8 cellular contexts compared by ENCODE assay signal in genomic region chr19:32570081-32570785, GRCh38. TPM values are rescaled to one million over a fixed set of nuclear protein-coding genes. Genes with fewer than 3 reads are reported as not detected.
DNase-seq lines count a peak whose midpoint lies in the region; ATAC-seq and TF ChIP-seq lines count a peak whose summit lies in the region.

No MANE protein-coding gene starts in this region.

- H3K9ac ChIP-seq in adipocyte (ENCODE audit: low read length): no peak overlapping the region

- peak overlapping the region; percentile 44 for H3K4me3 ChIP-seq in adipocyte (ENCODE audit: low read length)

- H3K9me3 ChIP-seq in adipocyte (ENCODE audit: control insufficient read depth, low read length): no peaks in the 10 kb centered on the region

- H3K27ac ChIP-seq in RWPE1: no peak overlapping the region

- TF ChIP-seq CTCF in RWPE1 (conservative IDR thresholded peaks at IDR 0.05; ENCODE audit: low read depth): peak; percentile 73

- no peaks in the 10 kb centered on the region for H3K36me3 ChIP-seq in adipocyte (ENCODE audit: control insufficient read depth, insufficient read depth, low read length, severe bottlenecking)

- POLR2A ChIA-PET in RWPE1 (lab: Yijun Ruan, JAX; ENCODE audit: low non-redundant PET): no interaction called here

- intact Hi-C loops in left ventricle myocardium superior (cut with micrococcal nuclease): no loop called here

- CTCF ChIA-PET in RWPE1 (lab: Yijun Ruan, JAX): interaction anchor here (0.6 to 1.6 kb wide), 12 partner anchors 9 to 1903 kb away, joined by 3 to 7 read pairs (median 3); no protein-coding TSS in a partner anchor

- in situ Hi-C loops in G401 (cut with HindIII; ENCODE audit: low sequenced_read_pairs): no loop called here

- peak; percentile 82 for ATAC-seq in left ventricle myocardium superior
- no peak for ATAC-seq in HG03039 (IDR thresholded peaks at IDR 0.05; ENCODE audit: unreplicated experiment)
- no peak for ATAC-seq in GM21717 (IDR thresholded peaks at IDR 0.05; ENCODE audit: unreplicated experiment)

- H3K4me1 ChIP-seq in adipocyte (ENCODE audit: control insufficient read depth, insufficient read depth, low read length): no peaks in the 10 kb centered on the region

- DNase-seq in G401 (ENCODE audit: low spot score) (peak; percentile 60), LHCN-M2 (ENCODE audit: low read depth) (peak; percentile 70), RWPE1 (ENCODE audit: low spot score) (peak; percentile 49), adipocyte (ENCODE audit: low read depth) (peak; percentile 78), left ventricle myocardium superior (no peak), renal cortical epithelial cell (ENCODE audit: low read depth) (peak; percentile 36)

- H3K27me3 ChIP-seq in adipocyte (replicated peaks; ENCODE audit: control insufficient read depth, insufficient read depth, low read length): peaks cover 28% of the 10 kb centered on the region

RNA-seq across cellular contexts. Expression of gene PDCD5, which starts 10.8 kb away (rescaled TPM):
- 179 and 191 TPM in 2 replicates for total RNA-seq in G401 (2014; rRNA removed; shearing (Covaris generic))
- total RNA-seq in LHCN-M2 (2014; rRNA removed) (150 and 180 TPM in 2 replicates), left ventricle myocardium superior (135 TPM), renal cortical epithelial cell (105 and 167 TPM in 2 replicates)
- 129 TPM for polyA plus RNA-seq in LHCN-M2 (2012)
